Comparison of ENCODE assay signal across 17 cellular contexts in genomic region chr14:74682169-74682952, GRCh38. TPM values are rescaled to one million over a fixed set of nuclear protein-coding genes. Genes with fewer than 3 reads are reported as not detected.
DNase-seq lines count a peak whose midpoint lies in the region; ATAC-seq lines count a peak whose summit lies in the region.
"Had no signal": no experiment of that assay in that cellular context is flagged by ENCODE, and none has a peak within 500 bp of the region (broad histone marks: within the 10 kb centered on the region; RNA-seq: fewer than 3 reads in every experiment).

No MANE protein-coding gene starts in this region.

- ATAC-seq in activated CD8-positive, alpha-beta memory T cell treated with anti-CD3 and anti-CD28 coated beads, Interleukin-2, amount 10 ng/mL, durations not matched to agents 7 days and 5 days: no peak
- ATAC-seq in GM18909 (IDR thresholded peaks at IDR 0.05; ENCODE audit: poor library complexity, unreplicated experiment): no peak
- ATAC-seq: left lobe of liver had no signal

- no peak overlapping the region for H4K8ac ChIP-seq in mesendoderm (ENCODE audit: low read depth, low read length)

- H3K27me3 ChIP-seq in mesendoderm (ENCODE audit: insufficient read depth, low read length, poor library complexity): no peaks in the 10 kb centered on the region
- H3K27me3 ChIP-seq: BLaER1 treated with 17β-estradiol and CSF1 and Interleukin-3, amounts not matched to agents 10 nM and 100 nM had no signal

- H2AK5ac ChIP-seq in mesendoderm (ENCODE audit: low read length): no peak overlapping the region

- DNase-seq in activated CD8-positive, alpha-beta memory T cell treated with anti-CD3 and anti-CD28 coated beads, Interleukin-2, amount 10 ng/mL, durations not matched to agents 7 days and 5 days: no peak
- no peak for DNase-seq in activated CD8-positive, alpha-beta memory T cell treated with anti-CD3 and anti-CD28 coated beads, Interleukin-2, amount 50 U/mL, for 48 hours
- DNase-seq in caudate nucleus (lab: John Stamatoyannopoulos, UW) (peak in 32 of 61 donors; percentile 1 to 39 (median 13)), mesendoderm (peak; percentile 6), substantia nigra (lab: John Stamatoyannopoulos, UW) (peak in 30 of 49 donors; percentile 2 to 63 (median 18)), NCI-H2081 (lab: John Stamatoyannopoulos, UW) (no peak)
- DNase-seq in stimulated activated CD4-positive, alpha-beta T cell treated with anti-CD3 and anti-CD28 coated beads, Interleukin-4, amount 100 ng/mL, for 24 hours: no peak
- DNase-seq: 8988T, DMS53, foreskin fibroblast, NCI-H1417 treated with DMSO at 0.1 percent for 48 hours, NCI-H2171 treated with DMSO at 0.1 percent for 48 hours, NCI-H82 had no signal

- peaks cover 2% of the 10 kb centered on the region for H3K36me3 ChIP-seq in mesendoderm (ENCODE audit: control insufficient read depth, insufficient read depth, low read length)

- WGBS in mesendoderm (ENCODE audit: extremely low coverage, insufficient coverage, low lambda C conversion rate): no CpG with 5 or more reads among the region's 10 CpGs

- no peaks in the 10 kb centered on the region for H3K27me3 Mint-ChIP-seq in activated CD8-positive, alpha-beta memory T cell treated with anti-CD3 and anti-CD28 coated beads, Interleukin-2, amount 10 ng/mL, durations not matched to agents 7 days and 5 days
- H3K27me3 Mint-ChIP-seq: stimulated activated naive CD8-positive, alpha-beta T cell treated with anti-CD3 and anti-CD28 coated beads, Interleukin-15, Interleukin-2, amounts not matched to agents 100 ng/mL and 50 ng/mL, for 24 hours had no signal

- H3K4me1 ChIP-seq in mesendoderm (ENCODE audit: control insufficient read depth, low read depth, low read length): no peaks in the 10 kb centered on the region

- H2BK5ac ChIP-seq in mesendoderm (ENCODE audit: low read length): no peak overlapping the region

- CTCF ChIA-PET in activated CD8-positive, alpha-beta memory T cell treated with anti-CD3 and anti-CD28 coated beads, Interleukin-2, amount 10 ng/mL, durations not matched to agents 7 days and 5 days (lab: Charles Lee): no interaction called here

- H3K9ac ChIP-seq in mesendoderm (ENCODE audit: low read length): no peak overlapping the region
- H3K9ac ChIP-seq: BLaER1 treated with 17β-estradiol and CSF1 and Interleukin-3, amounts not matched to agents 10 nM and 100 nM had no signal

- no peaks in the 10 kb centered on the region for H3K79me2 ChIP-seq in mesendoderm (ENCODE audit: control insufficient read depth, insufficient read depth, low read length)

- H3K79me1 ChIP-seq in mesendoderm (ENCODE audit: low read length): no peaks in the 10 kb centered on the region

- peaks cover 7% of the 10 kb centered on the region for H3K4me1 Mint-ChIP-seq in activated CD8-positive, alpha-beta memory T cell treated with anti-CD3 and anti-CD28 coated beads, Interleukin-2, amount 10 ng/mL, durations not matched to agents 7 days and 5 days

- H3K9me3 Mint-ChIP-seq in activated CD8-positive, alpha-beta memory T cell treated with anti-CD3 and anti-CD28 coated beads, Interleukin-2, amount 10 ng/mL, durations not matched to agents 7 days and 5 days (ENCODE audit: low read depth): no peaks in the 10 kb centered on the region
- H3K9me3 Mint-ChIP-seq: stimulated activated naive CD8-positive, alpha-beta T cell treated with anti-CD3 and anti-CD28 coated beads, Interleukin-15, Interleukin-2, amounts not matched to agents 100 ng/mL and 50 ng/mL, for 24 hours had no signal

- no peak overlapping the region for H3K4me2 ChIP-seq in mesendoderm (ENCODE audit: low read length)

- H2BK15ac ChIP-seq in mesendoderm (replicated peaks; ENCODE audit: low read depth): no peak overlapping the region

- H3K4me3 Mint-ChIP-seq in activated CD8-positive, alpha-beta memory T cell treated with anti-CD3 and anti-CD28 coated beads, Interleukin-2, amount 10 ng/mL, durations not matched to agents 7 days and 5 days: no peak overlapping the region
- H3K4me3 Mint-ChIP-seq: stimulated activated naive CD8-positive, alpha-beta T cell treated with anti-CD3 and anti-CD28 coated beads, Interleukin-15, Interleukin-2, amounts not matched to agents 100 ng/mL and 50 ng/mL, for 24 hours had no signal

- no peak overlapping the region for H4K5ac ChIP-seq in mesendoderm (ENCODE audit: low read length)

- no peak overlapping the region for H3K4me3 ChIP-seq in mesendoderm (ENCODE audit: low read length)
- H3K4me3 ChIP-seq: BLaER1 treated with 17β-estradiol and CSF1 and Interleukin-3, amounts not matched to agents 10 nM and 100 nM had no signal

- no peak overlapping the region for H3K56ac ChIP-seq in mesendoderm (ENCODE audit: low read length)

- no peak overlapping the region for H3K18ac ChIP-seq in mesendoderm (ENCODE audit: low read length)

- H3K23ac ChIP-seq in mesendoderm (ENCODE audit: low read length): no peak overlapping the region

- H3K36me3 Mint-ChIP-seq in activated CD8-positive, alpha-beta memory T cell treated with anti-CD3 and anti-CD28 coated beads, Interleukin-2, amount 10 ng/mL, durations not matched to agents 7 days and 5 days: peaks cover 31% of the 10 kb centered on the region

- H2BK120ac ChIP-seq in mesendoderm (ENCODE audit: low read depth, low read length): no peak overlapping the region

- H3K27ac ChIP-seq in caudate nucleus (ENCODE audit: low read depth, low read length) (peak overlapping the region; percentile 42), mesendoderm (ENCODE audit: low read depth, low read length) (no peak overlapping the region), substantia nigra (ENCODE audit: low read depth, low read length, poor library complexity, severe bottlenecking) (peak overlapping the region; percentile 28)

- H3K4ac ChIP-seq in mesendoderm (ENCODE audit: low read depth, low read length): no peak overlapping the region

- peak overlapping the region; percentile 65 for H3K27ac Mint-ChIP-seq in activated CD8-positive, alpha-beta memory T cell treated with anti-CD3 and anti-CD28 coated beads, Interleukin-2, amount 10 ng/mL, durations not matched to agents 7 days and 5 days
- H3K27ac Mint-ChIP-seq: stimulated activated naive CD8-positive, alpha-beta T cell treated with anti-CD3 and anti-CD28 coated beads, Interleukin-15, Interleukin-2, amounts not matched to agents 100 ng/mL and 50 ng/mL, for 24 hours had no signal

RNA-seq across cellular contexts. Expression of gene AREL1, which starts 30.5 kb away (rescaled TPM):
- total RNA-seq in activated CD8-positive, alpha-beta memory T cell treated with anti-CD3 and anti-CD28 coated beads, Interleukin-2, amount 10 ng/mL, durations not matched to agents 7 days and 5 days: 10 to 100 TPM; 43.6 to 44.2 TPM
- 17.4 TPM for polyA plus RNA-seq in mesendoderm (2013, experiment 1 of 2)
- 18.3 TPM for polyA plus RNA-seq in mesendoderm (2013, experiment 2 of 2)

RNA-seq across cellular contexts. Expression of gene FCF1, which starts 30.6 kb away (rescaled TPM):
- total RNA-seq in activated CD8-positive, alpha-beta memory T cell treated with anti-CD3 and anti-CD28 coated beads, Interleukin-2, amount 10 ng/mL, durations not matched to agents 7 days and 5 days: 10 to 100 TPM; 53.7 to 60.5 TPM
- polyA plus RNA-seq in mesendoderm (2013, experiment 1 of 2): 84.5 TPM
- polyA plus RNA-seq in mesendoderm (2013, experiment 2 of 2): 83.5 TPM

Comparison
In these comparisons a context has a peak if more than half of its experiments do, and no peak if none do; other contexts are left out.
1. DNase-seq: peak in caudate nucleus (32 of 61), mesendoderm (single experiment) and substantia nigra (30 of 49); none in activated CD8-positive, alpha-beta memory T cell treated with anti-CD3 and anti-CD28 coated beads, Interleukin-2, amount 10 ng/mL, durations not matched to agents 7 days and 5 days (single experiment), activated CD8-positive, alpha-beta memory T cell treated with anti-CD3 and anti-CD28 coated beads, Interleukin-2, amount 50 U/mL, for 48 hours (single experiment), NCI-H2081 (0 of 2) and stimulated activated CD4-positive, alpha-beta T cell treated with anti-CD3 and anti-CD28 coated beads, Interleukin-4, amount 100 ng/mL, for 24 hours (single experiment).